Comparison of ENCODE assay signal across 1 cellular context in the genomic region with DNA sequence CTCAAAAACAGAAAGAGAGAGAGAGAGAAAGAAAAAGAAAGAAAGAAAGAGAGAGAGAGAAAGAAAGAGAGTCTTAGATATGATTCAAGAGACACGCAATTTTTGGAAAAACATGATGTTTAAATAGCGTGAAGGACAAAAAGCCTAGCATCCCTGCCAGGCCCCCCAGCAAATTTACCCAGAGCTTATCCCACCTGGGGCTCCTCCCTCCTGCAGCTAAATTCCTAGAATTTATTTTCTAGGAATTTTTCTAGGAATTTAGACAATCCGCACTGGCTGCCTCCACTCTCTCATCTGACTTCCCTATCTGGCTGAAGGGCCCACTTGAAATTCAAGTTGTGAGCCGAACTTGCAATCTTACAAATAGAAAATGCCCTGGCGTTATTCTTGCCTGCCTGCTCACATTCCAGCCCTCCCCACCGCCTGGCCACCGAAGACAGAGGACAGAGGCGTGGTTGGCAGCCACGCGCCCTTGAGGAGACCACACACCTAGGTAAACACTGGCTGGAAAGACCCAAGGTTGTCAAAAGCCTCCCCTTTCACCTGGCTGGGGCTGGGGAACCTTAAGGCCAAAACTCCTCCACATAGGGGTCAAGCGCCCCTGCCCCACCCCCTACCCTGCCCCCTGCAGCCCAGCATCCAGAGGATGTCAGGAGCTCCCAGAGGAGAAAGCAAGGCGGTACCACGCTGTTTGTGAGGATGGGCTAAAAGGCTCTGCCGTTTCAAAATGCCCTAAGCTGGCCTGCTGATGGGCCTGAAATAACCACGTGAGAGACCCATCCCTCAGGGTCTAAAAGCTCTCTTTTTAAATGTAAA.
TF ChIP-seq lines count a peak whose summit lies in the region.

No MANE protein-coding gene starts in this region.

TF ChIP-seq in GM23338, 12 proteins besides CTCF, POLR2A, EP300 and RAD21:
- TF ChIP-seq, protein P1, sequence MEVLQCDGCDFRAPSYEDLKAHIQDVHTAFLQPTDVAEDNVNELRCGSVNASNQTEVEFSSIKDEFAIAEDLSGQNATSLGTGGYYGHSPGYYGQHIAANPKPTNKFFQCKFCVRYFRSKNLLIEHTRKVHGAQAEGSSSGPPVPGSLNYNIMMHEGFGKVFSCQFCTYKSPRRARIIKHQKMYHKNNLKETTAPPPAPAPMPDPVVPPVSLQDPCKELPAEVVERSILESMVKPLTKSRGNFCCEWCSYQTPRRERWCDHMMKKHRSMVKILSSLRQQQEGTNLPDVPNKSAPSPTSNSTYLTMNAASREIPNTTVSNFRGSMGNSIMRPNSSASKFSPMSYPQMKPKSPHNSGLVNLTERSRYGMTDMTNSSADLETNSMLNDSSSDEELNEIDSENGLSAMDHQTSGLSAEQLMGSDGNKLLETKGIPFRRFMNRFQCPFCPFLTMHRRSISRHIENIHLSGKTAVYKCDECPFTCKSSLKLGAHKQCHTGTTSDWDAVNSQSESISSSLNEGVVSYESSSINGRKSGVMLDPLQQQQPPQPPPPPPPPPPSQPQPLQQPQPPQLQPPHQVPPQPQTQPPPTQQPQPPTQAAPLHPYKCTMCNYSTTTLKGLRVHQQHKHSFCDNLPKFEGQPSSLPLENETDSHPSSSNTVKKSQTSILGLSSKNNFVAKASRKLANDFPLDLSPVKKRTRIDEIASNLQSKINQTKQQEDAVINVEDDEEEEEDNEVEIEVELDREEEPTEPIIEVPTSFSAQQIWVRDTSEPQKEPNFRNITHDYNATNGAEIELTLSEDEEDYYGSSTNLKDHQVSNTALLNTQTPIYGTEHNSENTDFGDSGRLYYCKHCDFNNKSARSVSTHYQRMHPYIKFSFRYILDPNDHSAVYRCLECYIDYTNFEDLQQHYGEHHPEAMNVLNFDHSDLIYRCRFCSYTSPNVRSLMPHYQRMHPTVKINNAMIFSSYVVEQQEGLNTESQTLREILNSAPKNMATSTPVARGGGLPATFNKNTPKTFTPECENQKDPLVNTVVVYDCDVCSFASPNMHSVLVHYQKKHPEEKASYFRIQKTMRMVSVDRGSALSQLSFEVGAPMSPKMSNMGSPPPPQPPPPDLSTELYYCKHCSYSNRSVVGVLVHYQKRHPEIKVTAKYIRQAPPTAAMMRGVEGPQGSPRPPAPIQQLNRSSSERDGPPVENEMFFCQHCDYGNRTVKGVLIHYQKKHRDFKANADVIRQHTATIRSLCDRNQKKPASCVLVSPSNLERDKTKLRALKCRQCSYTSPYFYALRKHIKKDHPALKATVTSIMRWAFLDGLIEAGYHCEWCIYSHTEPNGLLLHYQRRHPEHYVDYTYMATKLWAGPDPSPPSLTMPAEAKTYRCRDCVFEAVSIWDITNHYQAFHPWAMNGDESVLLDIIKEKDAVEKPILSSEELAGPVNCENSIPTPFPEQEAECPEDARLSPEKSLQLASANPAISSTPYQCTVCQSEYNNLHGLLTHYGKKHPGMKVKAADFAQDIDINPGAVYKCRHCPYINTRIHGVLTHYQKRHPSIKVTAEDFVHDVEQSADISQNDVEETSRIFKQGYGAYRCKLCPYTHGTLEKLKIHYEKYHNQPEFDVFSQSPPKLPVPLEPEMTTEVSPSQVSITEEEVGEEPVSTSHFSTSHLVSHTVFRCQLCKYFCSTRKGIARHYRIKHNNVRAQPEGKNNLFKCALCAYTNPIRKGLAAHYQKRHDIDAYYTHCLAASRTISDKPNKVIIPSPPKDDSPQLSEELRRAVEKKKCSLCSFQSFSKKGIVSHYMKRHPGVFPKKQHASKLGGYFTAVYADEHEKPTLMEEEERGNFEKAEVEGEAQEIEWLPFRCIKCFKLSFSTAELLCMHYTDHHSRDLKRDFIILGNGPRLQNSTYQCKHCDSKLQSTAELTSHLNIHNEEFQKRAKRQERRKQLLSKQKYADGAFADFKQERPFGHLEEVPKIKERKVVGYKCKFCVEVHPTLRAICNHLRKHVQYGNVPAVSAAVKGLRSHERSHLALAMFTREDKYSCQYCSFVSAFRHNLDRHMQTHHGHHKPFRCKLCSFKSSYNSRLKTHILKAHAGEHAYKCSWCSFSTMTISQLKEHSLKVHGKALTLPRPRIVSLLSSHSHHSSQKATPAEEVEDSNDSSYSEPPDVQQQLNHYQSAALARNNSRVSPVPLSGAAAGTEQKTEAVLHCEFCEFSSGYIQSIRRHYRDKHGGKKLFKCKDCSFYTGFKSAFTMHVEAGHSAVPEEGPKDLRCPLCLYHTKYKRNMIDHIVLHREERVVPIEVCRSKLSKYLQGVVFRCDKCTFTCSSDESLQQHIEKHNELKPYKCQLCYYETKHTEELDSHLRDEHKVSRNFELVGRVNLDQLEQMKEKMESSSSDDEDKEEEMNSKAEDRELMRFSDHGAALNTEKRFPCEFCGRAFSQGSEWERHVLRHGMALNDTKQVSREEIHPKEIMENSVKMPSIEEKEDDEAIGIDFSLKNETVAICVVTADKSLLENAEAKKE (CRISPR knock-in tag; IDR thresholded peaks at IDR 0.05) = no peak
- TF ChIP-seq POLR2AphosphoS5 (IDR thresholded peaks at IDR 0.05; ENCODE audit: low read depth) (no peak), NANOG (IDR thresholded peaks at IDR 0.05; ENCODE audit: borderline replicate concordance) (no peak), JUNB (IDR thresholded peaks at IDR 0.05; ENCODE audit: unreplicated experiment) (no peak), EZH2phosphoT487 (IDR thresholded peaks at IDR 0.05; ENCODE audit: unreplicated experiment) (no peak), EZH2 (IDR thresholded peaks at IDR 0.05; ENCODE audit: low read depth, unreplicated experiment) (no peak), ZNF331 (CRISPR knock-in tag; IDR thresholded peaks at IDR 0.05; ENCODE audit: low read depth) (no peak), ZNF114 (CRISPR knock-in tag; IDR thresholded peaks at IDR 0.05) (no peak), CREB1 (CRISPR knock-in tag; IDR thresholded peaks at IDR 0.05; ENCODE audit: low read depth) (no peak), STAT1 (IDR thresholded peaks at IDR 0.05; ENCODE audit: unreplicated experiment) (no peak)
- TF ChIP-seq, protein P2, sequence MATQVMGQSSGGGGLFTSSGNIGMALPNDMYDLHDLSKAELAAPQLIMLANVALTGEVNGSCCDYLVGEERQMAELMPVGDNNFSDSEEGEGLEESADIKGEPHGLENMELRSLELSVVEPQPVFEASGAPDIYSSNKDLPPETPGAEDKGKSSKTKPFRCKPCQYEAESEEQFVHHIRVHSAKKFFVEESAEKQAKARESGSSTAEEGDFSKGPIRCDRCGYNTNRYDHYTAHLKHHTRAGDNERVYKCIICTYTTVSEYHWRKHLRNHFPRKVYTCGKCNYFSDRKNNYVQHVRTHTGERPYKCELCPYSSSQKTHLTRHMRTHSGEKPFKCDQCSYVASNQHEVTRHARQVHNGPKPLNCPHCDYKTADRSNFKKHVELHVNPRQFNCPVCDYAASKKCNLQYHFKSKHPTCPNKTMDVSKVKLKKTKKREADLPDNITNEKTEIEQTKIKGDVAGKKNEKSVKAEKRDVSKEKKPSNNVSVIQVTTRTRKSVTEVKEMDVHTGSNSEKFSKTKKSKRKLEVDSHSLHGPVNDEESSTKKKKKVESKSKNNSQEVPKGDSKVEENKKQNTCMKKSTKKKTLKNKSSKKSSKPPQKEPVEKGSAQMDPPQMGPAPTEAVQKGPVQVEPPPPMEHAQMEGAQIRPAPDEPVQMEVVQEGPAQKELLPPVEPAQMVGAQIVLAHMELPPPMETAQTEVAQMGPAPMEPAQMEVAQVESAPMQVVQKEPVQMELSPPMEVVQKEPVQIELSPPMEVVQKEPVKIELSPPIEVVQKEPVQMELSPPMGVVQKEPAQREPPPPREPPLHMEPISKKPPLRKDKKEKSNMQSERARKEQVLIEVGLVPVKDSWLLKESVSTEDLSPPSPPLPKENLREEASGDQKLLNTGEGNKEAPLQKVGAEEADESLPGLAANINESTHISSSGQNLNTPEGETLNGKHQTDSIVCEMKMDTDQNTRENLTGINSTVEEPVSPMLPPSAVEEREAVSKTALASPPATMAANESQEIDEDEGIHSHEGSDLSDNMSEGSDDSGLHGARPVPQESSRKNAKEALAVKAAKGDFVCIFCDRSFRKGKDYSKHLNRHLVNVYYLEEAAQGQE (IDR thresholded peaks at IDR 0.05; ENCODE audit: unreplicated experiment) = no peak
- TF ChIP-seq, protein P3, sequence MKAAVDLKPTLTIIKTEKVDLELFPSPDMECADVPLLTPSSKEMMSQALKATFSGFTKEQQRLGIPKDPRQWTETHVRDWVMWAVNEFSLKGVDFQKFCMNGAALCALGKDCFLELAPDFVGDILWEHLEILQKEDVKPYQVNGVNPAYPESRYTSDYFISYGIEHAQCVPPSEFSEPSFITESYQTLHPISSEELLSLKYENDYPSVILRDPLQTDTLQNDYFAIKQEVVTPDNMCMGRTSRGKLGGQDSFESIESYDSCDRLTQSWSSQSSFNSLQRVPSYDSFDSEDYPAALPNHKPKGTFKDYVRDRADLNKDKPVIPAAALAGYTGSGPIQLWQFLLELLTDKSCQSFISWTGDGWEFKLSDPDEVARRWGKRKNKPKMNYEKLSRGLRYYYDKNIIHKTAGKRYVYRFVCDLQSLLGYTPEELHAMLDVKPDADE (IDR thresholded peaks at IDR 0.05) = no peak
